ENCODE assay signal across 8 cellular contexts in genomic region chr2:43193996-43194869, GRCh38. TPM values are rescaled to one million over a fixed set of nuclear protein-coding genes. Genes with fewer than 3 reads are reported as not detected.
DNase-seq lines count a peak whose midpoint lies in the region; ATAC-seq and TF ChIP-seq lines count a peak whose summit lies in the region.

No MANE protein-coding gene starts in this region.

- no peaks in the 10 kb centered on the region for H4K20me1 ChIP-seq in Loucy (ENCODE audit: insufficient read depth, low read length, poor library complexity, severe bottlenecking)

- peaks cover 38% of the 10 kb centered on the region for H3K36me3 Mint-ChIP-seq in Caco-2 (ENCODE audit: insufficient read depth, unreplicated experiment)

- no peaks in the 10 kb centered on the region for H3K27me3 Mint-ChIP-seq in Caco-2 (ENCODE audit: insufficient read depth, unreplicated experiment)

- H2AFZ ChIP-seq in Loucy (ENCODE audit: low read length), result peak overlapping the region; percentile 28; the same call in 1 of the 2 replicates

- H3K4me1 ChIP-seq in Caco-2 (peaks cover 85% of the 10 kb centered on the region), Loucy (ENCODE audit: insufficient read depth, low read length, poor library complexity, severe bottlenecking) (peaks cover 47% of the 10 kb centered on the region), lung (ENCODE audit: control insufficient read depth in 2 of 2, insufficient read depth in 2 of 2, low read length in 2 of 2) (peaks cover 0 to 6% of the 10 kb centered on the region in 2 donors)

- peak overlapping the region; percentile 100 for H3K4me2 ChIP-seq in Loucy (ENCODE audit: low read depth, low read length, poor library complexity, severe bottlenecking)

- BruUV-seq in Caco-2 (replicated peaks; lab: Mats Ljungman, UMichigan), result no TSS peak

- H3K27me3 ChIP-seq in Caco-2 (replicated peaks; ENCODE audit: control insufficient read depth, insufficient read depth, low read length) (no peaks in the 10 kb centered on the region), Loucy (ENCODE audit: insufficient read depth, low read length, poor library complexity, severe bottlenecking) (no peaks in the 10 kb centered on the region), lung (ENCODE audit: control insufficient read depth, insufficient read depth) (no peaks in the 10 kb centered on the region)

- peak; percentile 97 to 98 for DNase-seq in Caco-2
- peak; percentile 51 for DNase-seq in lung (ENCODE audit: low spot score)
- no peak for DNase-seq in NCI-H510A (lab: John Stamatoyannopoulos, UW)
- DNase-seq in NCI-H345 treated with DMSO at 0.1 percent for 48 hours (lab: John Stamatoyannopoulos, UW; ENCODE audit: unreplicated experiment), result no peak
- DNase-seq in stimulated activated naive CD4-positive, alpha-beta T cell (lab: John Stamatoyannopoulos, UW), result no peak

- no peaks in the 10 kb centered on the region for H3K36me3 ChIP-seq in Caco-2 (ENCODE audit: control insufficient read depth, insufficient read depth, low read length)
- H3K36me3 ChIP-seq in Loucy (ENCODE audit: insufficient read depth, low read length), result no peaks in the 10 kb centered on the region
- no peaks in the 10 kb centered on the region for H3K36me3 ChIP-seq in lung (ENCODE audit: control insufficient read depth in 2 of 2, insufficient read depth in 2 of 2, low read length in 2 of 2)

- TF ChIP-seq CTCF in Caco-2 (IDR thresholded peaks at IDR 0.05; ENCODE audit: insufficient read depth in 1 of 2, low read depth in 1 of 2, low read length in 1 of 2, severe bottlenecking in 1 of 2, unreplicated experiment in 1 of 2), result no peak
- no peak for TF ChIP-seq CTCF in Loucy (conservative IDR thresholded peaks at IDR 0.05; ENCODE audit: low read length)
- no peak for TF ChIP-seq CTCF in lung (IDR thresholded peaks at IDR 0.05; ENCODE audit: control extremely low read depth, extremely low read depth)

- H3K79me2 ChIP-seq in Loucy (ENCODE audit: insufficient read depth, low read length), result peaks cover 19% of the 10 kb centered on the region

- H3K27ac ChIP-seq in lung (ENCODE audit: low read depth in 1 of 2, low read length in 1 of 2), result peak overlapping the region in 1 of 2 donors; percentile 65

- no peaks in the 10 kb centered on the region for H3K9me3 Mint-ChIP-seq in Caco-2 (ENCODE audit: unreplicated experiment)

- 61 to 63% methylated on average over 15 of the region's 15 CpGs for WGBS in lung, 2 donors

- no peaks in the 10 kb centered on the region for H3K9me3 ChIP-seq in Caco-2
- no peaks in the 10 kb centered on the region for H3K9me3 ChIP-seq in Loucy (ENCODE audit: insufficient read depth, low read depth, low read length)
- no peaks in the 10 kb centered on the region for H3K9me3 ChIP-seq in lung (ENCODE audit: control insufficient read depth in 2 of 2, insufficient read depth in 1 of 2, low read length in 1 of 2)

- peak overlapping the region; percentile 91 for H3K27ac Mint-ChIP-seq in Caco-2 (ENCODE audit: unreplicated experiment)

- peak overlapping the region; percentile 97 for H3K9ac ChIP-seq in Loucy (ENCODE audit: low read depth, low read length, poor library complexity, severe bottlenecking)

- peaks cover 9% of the 10 kb centered on the region for H3F3A ChIP-seq in Loucy (ENCODE audit: low read depth)

- H3K4me3 ChIP-seq in Caco-2 (ENCODE audit: low read depth, low read length), result 0 out of 2 replicates have a peak overlapping the region, but pooled peaks have one; percentile 0
- peak overlapping the region; percentile 79 for H3K4me3 ChIP-seq in Loucy (ENCODE audit: low read length, poor library complexity, severe bottlenecking)
- H3K4me3 ChIP-seq in lung, result no peak overlapping the region

- peak; percentile 37 for ATAC-seq in GM21515 (IDR thresholded peaks at IDR 0.05; ENCODE audit: unreplicated experiment)
- ATAC-seq in lung (ENCODE audit: insufficient read depth, low FRiP score), result peak; percentile 57
- no peak for ATAC-seq in HG03442 (IDR thresholded peaks at IDR 0.05; ENCODE audit: unreplicated experiment)

- peak overlapping the region; percentile 67 for H3K4me3 Mint-ChIP-seq in Caco-2 (ENCODE audit: unreplicated experiment)

- POLR2A ChIA-PET in Caco-2 (lab: Charles Lee), result interaction anchor here (0.5 to 2.1 kb wide), 12 partner anchors 14 to 384 kb away, joined by 3 to 24 read pairs (median 3); partner anchors contain the start of gene ZFP36L2

- CTCF ChIA-PET in Caco-2 (lab: Charles Lee), result interaction anchor here (0.6 to 2.6 kb wide), 9 partner anchors 24 to 219 kb away, joined by 3 to 12 read pairs (median 4); no protein-coding TSS in a partner anchor

- peaks cover 60% of the 10 kb centered on the region for H3K4me1 Mint-ChIP-seq in Caco-2 (ENCODE audit: low read depth, unreplicated experiment)

- intact Hi-C loops in Caco-2 (cut with micrococcal nuclease; ENCODE audit: unreplicated experiment), result loop anchor here (1.0 to 2.0 kb wide), 9 partner anchors 15 to 245 kb away; partner anchors contain the start of gene ZFP36L2

- no peaks in the 10 kb centered on the region for H3K9me2 ChIP-seq in Loucy (replicated peaks; ENCODE audit: low read depth, low read length)

RNA-seq across cellular contexts. Expression of gene ZFP36L2, which starts 32.2 kb away (rescaled TPM):
- 225 and 237 TPM in 2 replicates for total RNA-seq in Caco-2 (2022)
- total RNA-seq in lung, result 100 to 1,000 TPM in 1 of 2 donors, 10 to 100 TPM in 1; 63.1 to 110 TPM
- polyA plus RNA-seq in lung, result 10 to 100 TPM; 38.3 to 70.1 TPM

Comparison
In these comparisons a context has a peak if more than half of its experiments do, and no peak if none do; other contexts are left out.
1. DNase-seq: peak in Caco-2 (2 of 2) and lung (single experiment); none in NCI-H510A (single experiment), NCI-H345 treated with DMSO at 0.1 percent for 48 hours (single experiment) and stimulated activated naive CD4-positive, alpha-beta T cell (0 of 6).